25 cellular contexts compared by ENCODE assay signal in the genomic region with DNA sequence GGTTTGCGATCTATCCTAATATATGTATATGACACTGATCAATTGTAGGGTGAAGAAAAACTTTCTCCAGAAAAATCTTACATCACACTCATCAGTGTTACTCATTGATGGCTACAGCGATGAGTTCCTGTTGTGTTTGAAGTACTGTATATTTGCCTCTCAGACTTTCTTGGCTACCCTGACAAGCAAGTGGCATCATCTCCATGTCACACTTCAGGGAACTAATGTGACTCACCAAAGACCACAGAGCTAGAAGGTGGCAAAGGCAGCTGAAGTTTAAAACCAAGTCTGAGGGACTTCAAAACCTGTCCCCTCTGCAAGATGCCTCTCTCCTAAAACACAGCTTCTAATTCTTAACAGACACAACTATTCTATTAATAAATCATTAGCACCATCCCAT.
A peak's percentile ranks its signal among the peaks of the same experiment; 100 is the strongest.
DNase-seq lines count a peak whose midpoint lies in the region; ATAC-seq and TF ChIP-seq lines count a peak whose summit lies in the region.
"Had no signal": no experiment of that assay in that cellular context is flagged by ENCODE, and none has a peak within 500 bp of the region (broad histone marks: within the 10 kb centered on the region; RNA-seq: fewer than 3 reads in every experiment).

No MANE protein-coding gene starts in this region.

- no peaks in the 10 kb centered on the region for H3K9me3 Mint-ChIP-seq in activated CD4-positive, alpha-beta T cell treated with anti-CD3 and anti-CD28 coated beads, Interleukin-2, amount 10 ng/mL, durations not matched to agents 24 days and 14 days
- no peaks in the 10 kb centered on the region for H3K9me3 Mint-ChIP-seq in type B pancreatic cell

- H3K4me1 Mint-ChIP-seq in activated CD4-positive, alpha-beta T cell treated with anti-CD3 and anti-CD28 coated beads, Interleukin-2, amount 10 ng/mL, durations not matched to agents 24 days and 14 days = no peaks in the 10 kb centered on the region
- no peaks in the 10 kb centered on the region for H3K4me1 Mint-ChIP-seq in type B pancreatic cell (ENCODE audit: unreplicated experiment)

- no peaks in the 10 kb centered on the region for H3K27me3 ChIP-seq in Loucy (ENCODE audit: insufficient read depth, low read length, poor library complexity, severe bottlenecking)

- no peak overlapping the region for H3K4me2 ChIP-seq in Loucy (ENCODE audit: low read depth, low read length, poor library complexity, severe bottlenecking)
- H3K4me2 ChIP-seq: PC-9 had no signal

- no peaks in the 10 kb centered on the region for H3K4me1 ChIP-seq in Loucy (ENCODE audit: insufficient read depth, low read length, poor library complexity, severe bottlenecking)
- H3K4me1 ChIP-seq: SJSA1 had no signal

- H3K4me3 Mint-ChIP-seq in activated CD4-positive, alpha-beta T cell treated with anti-CD3 and anti-CD28 coated beads, Interleukin-2, amount 10 ng/mL, durations not matched to agents 24 days and 14 days = no peak overlapping the region
- H3K4me3 Mint-ChIP-seq in type B pancreatic cell = no peak overlapping the region

- no peak for ATAC-seq in GM21515 (IDR thresholded peaks at IDR 0.05; ENCODE audit: unreplicated experiment)
- ATAC-seq: K562 had no signal

- H3K79me2 ChIP-seq in Loucy (ENCODE audit: insufficient read depth, low read length) = no peaks in the 10 kb centered on the region

- peak overlapping the region; percentile 56; the same call in 1 of the 2 replicates for H2AFZ ChIP-seq in Loucy (ENCODE audit: low read length)
- H2AFZ ChIP-seq: PC-9 had no signal

- H3K27ac Mint-ChIP-seq in activated CD4-positive, alpha-beta T cell treated with anti-CD3 and anti-CD28 coated beads, Interleukin-2, amount 10 ng/mL, durations not matched to agents 24 days and 14 days = no peak overlapping the region
- no peak overlapping the region for H3K27ac Mint-ChIP-seq in type B pancreatic cell

- no peak for TF ChIP-seq CTCF in Loucy (conservative IDR thresholded peaks at IDR 0.05; ENCODE audit: low read length)
- no peak for TF ChIP-seq CTCF in type B pancreatic cell (conservative IDR thresholded peaks at IDR 0.05)

- no peak overlapping the region for H3K9ac ChIP-seq in Loucy (ENCODE audit: low read depth, low read length, poor library complexity, severe bottlenecking)

- no peaks in the 10 kb centered on the region for H3K27me3 Mint-ChIP-seq in activated CD4-positive, alpha-beta T cell treated with anti-CD3 and anti-CD28 coated beads, Interleukin-2, amount 10 ng/mL, durations not matched to agents 24 days and 14 days
- H3K27me3 Mint-ChIP-seq in type B pancreatic cell = no peaks in the 10 kb centered on the region

- H3K9me3 ChIP-seq in Loucy (ENCODE audit: insufficient read depth, low read depth, low read length) = no peaks in the 10 kb centered on the region
- H3K9me3 ChIP-seq: SJSA1 had no signal

- H3K36me3 Mint-ChIP-seq in activated CD4-positive, alpha-beta T cell treated with anti-CD3 and anti-CD28 coated beads, Interleukin-2, amount 10 ng/mL, durations not matched to agents 24 days and 14 days (ENCODE audit: low read depth) = no peaks in the 10 kb centered on the region
- H3K36me3 Mint-ChIP-seq in type B pancreatic cell = no peaks in the 10 kb centered on the region

- H3F3A ChIP-seq in Loucy (ENCODE audit: low read depth) = no peaks in the 10 kb centered on the region

- H3K36me3 ChIP-seq in Loucy (ENCODE audit: insufficient read depth, low read length) = no peaks in the 10 kb centered on the region
- H3K36me3 ChIP-seq: SJSA1 had no signal

- no peaks in the 10 kb centered on the region for H4K20me1 ChIP-seq in Loucy (ENCODE audit: insufficient read depth, low read length, poor library complexity, severe bottlenecking)

- intact Hi-C loops in activated CD4-positive, alpha-beta T cell treated with anti-CD3 and anti-CD28 coated beads, Interleukin-2, amount 10 ng/mL, durations not matched to agents 24 days and 14 days (cut with micrococcal nuclease) = no loop called here

- no peaks in the 10 kb centered on the region for H3K9me2 ChIP-seq in Loucy (replicated peaks; ENCODE audit: low read depth, low read length)

- H3K4me3 ChIP-seq in Loucy (ENCODE audit: low read length, poor library complexity, severe bottlenecking) = no peak overlapping the region
- H3K4me3 ChIP-seq: K562, PC-9, SJSA1 had no signal

- no peak for TF ChIP-seq POLR2A in erythroblast (IDR thresholded peaks at IDR 0.05; ENCODE audit: low read length)

- DNase-seq in activated CD4-positive, alpha-beta T cell treated with anti-CD3 and anti-CD28 coated beads, Interleukin-2, amount 10 ng/mL, durations not matched to agents 24 days and 14 days = peak; percentile 35
- DNase-seq in activated CD4-positive, alpha-beta T cell treated with anti-CD3 and anti-CD28 coated beads for 48 hours = no peak
- DNase-seq in RKO (ENCODE audit: low spot score) (peak; percentile 11), myocyte (ENCODE audit: low read depth) (peak; percentile 9), type B pancreatic cell (ENCODE audit: extremely low spot score, unreplicated experiment) (no peak), erythroblast (lab: John Stamatoyannopoulos, UW) (no peak)
- DNase-seq: Calu3, DND-41, Kasumi-1, MM.1S, NCI-H1092 treated with DMSO at 0.1 percent for 48 hours, NCI-H1436, NCI-H187, NCI-H2081 treated with DMSO at 0.1 percent for 48 hours, NCI-H2171, NCI-H345, NCI-H524, NCI-H748 treated with DMSO at 0.1 percent for 48 hours, PC-9, Right ventricle myocardium superior, RPMI8226 had no signal

Comparison
In these comparisons a context has a peak if more than half of its experiments do, and no peak if none do; other contexts are left out.
1. DNase-seq: peak in activated CD4-positive, alpha-beta T cell treated with anti-CD3 and anti-CD28 coated beads, Interleukin-2, amount 10 ng/mL, durations not matched to agents 24 days and 14 days (single experiment), RKO (single experiment) and myocyte (single experiment); none in activated CD4-positive, alpha-beta T cell treated with anti-CD3 and anti-CD28 coated beads for 48 hours (single experiment), type B pancreatic cell (single experiment) and erythroblast (0 of 2).